1 cellular context compared by ENCODE assay signal in the genomic region with DNA sequence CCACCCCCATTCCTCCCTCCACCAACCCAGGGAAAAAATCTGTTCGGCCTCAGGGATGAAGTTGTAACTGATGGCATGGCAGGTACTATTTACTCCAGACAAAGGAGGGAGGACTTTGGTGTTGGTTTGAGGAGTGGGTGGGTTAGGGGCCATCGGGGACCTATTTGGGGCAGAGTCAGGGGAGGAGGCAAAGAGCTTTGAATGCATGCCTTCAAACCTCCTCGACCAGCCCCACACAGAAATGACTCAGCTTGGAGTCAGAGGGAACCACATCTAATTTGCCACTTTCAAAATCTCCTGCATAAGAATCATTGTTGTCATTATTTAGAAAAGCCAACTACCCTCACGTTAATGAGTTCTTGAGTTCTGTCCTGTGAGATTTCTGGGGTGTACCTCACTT.
TF ChIP-seq lines count a peak whose summit lies in the region.

No MANE protein-coding gene starts in this region.

TF ChIP-seq in HCT116, 20 proteins besides CTCF, POLR2A, EP300 and RAD21 (continued from another document):
- no peak for TF ChIP-seq CBX3 (IDR thresholded peaks at IDR 0.05; ENCODE audit: low read depth)
- TF ChIP-seq, protein P1, sequence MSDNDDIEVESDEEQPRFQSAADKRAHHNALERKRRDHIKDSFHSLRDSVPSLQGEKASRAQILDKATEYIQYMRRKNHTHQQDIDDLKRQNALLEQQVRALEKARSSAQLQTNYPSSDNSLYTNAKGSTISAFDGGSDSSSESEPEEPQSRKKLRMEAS (IDR thresholded peaks at IDR 0.05), result no peak
- TF ChIP-seq ATF3 (IDR thresholded peaks at IDR 0.05), result no peak
TF ChIP-seq in HCT116: peak in this region for 1.
